22 cellular contexts compared by ENCODE assay signal in the genomic region with DNA sequence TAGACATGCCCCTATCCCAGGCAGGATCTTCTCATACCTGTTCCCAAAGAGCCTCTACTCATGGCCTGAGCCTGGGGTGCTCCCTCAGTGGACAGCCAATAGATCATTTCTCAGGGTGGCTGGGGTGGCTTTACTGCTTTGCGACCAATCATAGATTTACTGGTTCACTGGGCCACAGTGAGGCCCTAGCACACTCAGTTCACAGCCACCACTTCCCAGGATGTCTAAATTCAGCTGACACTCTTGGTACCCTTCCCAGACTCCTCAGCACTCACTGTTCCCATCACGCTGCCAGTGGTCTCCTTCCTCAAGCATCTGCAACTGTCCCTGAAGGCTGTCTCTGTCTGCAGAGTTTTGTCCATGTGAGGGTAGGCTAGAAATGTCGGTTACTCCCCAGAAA. TPM values are rescaled to one million over a fixed set of nuclear protein-coding genes. Genes with fewer than 3 reads are reported as not detected.
"Had no signal": no experiment of that assay in that cellular context is flagged by ENCODE, and none has a peak within 500 bp of the region (broad histone marks: within the 10 kb centered on the region; RNA-seq: fewer than 3 reads in every experiment).

No MANE protein-coding gene starts in this region.

- H3K4me1 ChIP-seq: colonic mucosa had no signal

- H3K4me3 Mint-ChIP-seq: activated CD4-positive, alpha-beta T cell treated with anti-CD3 and anti-CD28 coated beads, Interleukin-2, amount 10 ng/mL, durations not matched to agents 7 days and 5 days; activated CD8-positive, alpha-beta T cell treated with anti-CD3 and anti-CD28 coated beads for 36 hours; activated naive CD8-positive, alpha-beta T cell treated with anti-CD3 and anti-CD28 coated beads for 36 hours; activated T-cell treated with anti-CD3 and anti-CD28 coated beads, Interleukin-2, amount 50 U/mL, for 4 hours; natural killer cell; stimulated activated naive CD8-positive, alpha-beta T cell treated with anti-CD3 and anti-CD28 coated beads, Interleukin-15, Interleukin-2, amounts not matched to agents 100 ng/mL and 50 ng/mL, for 24 hours; T-cell; T-helper 2 cell treated with Interferon-gamma antibody and Interleukin-4, amounts not matched to agents 5 μg/mL and 100 μg/mL, for 36 hours had no signal

- H3K27me3 ChIP-seq: colonic mucosa, esophagus squamous epithelium, tibial nerve had no signal

- H3K9me3 Mint-ChIP-seq: activated CD4-positive, alpha-beta T cell treated with anti-CD3 and anti-CD28 coated beads, Interleukin-2, amount 10 ng/mL, durations not matched to agents 7 days and 5 days; activated CD8-positive, alpha-beta T cell treated with anti-CD3 and anti-CD28 coated beads for 36 hours; activated naive CD8-positive, alpha-beta T cell treated with anti-CD3 and anti-CD28 coated beads for 36 hours; activated T-cell treated with anti-CD3 and anti-CD28 coated beads, Interleukin-2, amount 50 U/mL, for 4 hours; natural killer cell; stimulated activated naive CD8-positive, alpha-beta T cell treated with anti-CD3 and anti-CD28 coated beads, Interleukin-15, Interleukin-2, amounts not matched to agents 100 ng/mL and 50 ng/mL, for 24 hours; T-cell; T-helper 2 cell treated with Interferon-gamma antibody and Interleukin-4, amounts not matched to agents 5 μg/mL and 100 μg/mL, for 36 hours had no signal

- H3K36me3 Mint-ChIP-seq: activated naive CD8-positive, alpha-beta T cell treated with anti-CD3 and anti-CD28 coated beads for 36 hours; natural killer cell; T-cell had no signal

- H3K4me1 Mint-ChIP-seq: activated CD4-positive, alpha-beta T cell treated with anti-CD3 and anti-CD28 coated beads, Interleukin-2, amount 10 ng/mL, durations not matched to agents 7 days and 5 days; activated naive CD8-positive, alpha-beta T cell treated with anti-CD3 and anti-CD28 coated beads for 36 hours; natural killer cell; T-cell had no signal

- DNase-seq: activated CD4-positive, alpha-beta T cell treated with anti-CD3 and anti-CD28 coated beads, Interleukin-2, amount 10 ng/mL, durations not matched to agents 7 days and 5 days; activated CD4-positive, CD25-positive, alpha-beta regulatory T cell treated with anti-CD3 and anti-CD28 coated beads, Interleukin-2, amount 50 U/mL, for 72 hours; activated CD8-positive, alpha-beta T cell treated with anti-CD3 and anti-CD28 coated beads for 36 hours; activated naive CD4-positive, alpha-beta T cell treated with Interleukin-2 at 50 U/mL for 16 hours; activated naive CD8-positive, alpha-beta T cell treated with anti-CD3 and anti-CD28 coated beads for 36 hours; activated T-cell treated with anti-CD3 and anti-CD28 coated beads, Interleukin-2, amount 50 U/mL, for 4 hours; colonic mucosa; esophagus squamous epithelium; midbrain; natural killer cell; retina; stimulated activated CD4-positive, alpha-beta T cell treated with anti-CD3 and anti-CD28 coated beads, Interleukin-4, amount 100 ng/mL, for 4 hours; T-cell; WERI-Rb-1 had no signal

- H3K9me3 ChIP-seq: colonic mucosa, esophagus squamous epithelium, tibial nerve had no signal

- H3K27ac Mint-ChIP-seq: activated CD4-positive, alpha-beta T cell treated with anti-CD3 and anti-CD28 coated beads, Interleukin-2, amount 10 ng/mL, durations not matched to agents 7 days and 5 days; activated CD8-positive, alpha-beta T cell treated with anti-CD3 and anti-CD28 coated beads for 36 hours; activated naive CD8-positive, alpha-beta T cell treated with anti-CD3 and anti-CD28 coated beads for 36 hours; natural killer cell; progenitor cell of endocrine pancreas; stimulated activated naive CD8-positive, alpha-beta T cell treated with anti-CD3 and anti-CD28 coated beads, Interleukin-15, Interleukin-2, amounts not matched to agents 100 ng/mL and 50 ng/mL, for 24 hours; T-cell; T-helper 2 cell treated with Interferon-gamma antibody and Interleukin-4, amounts not matched to agents 5 μg/mL and 100 μg/mL, for 36 hours had no signal

- H3K27me3 Mint-ChIP-seq: activated CD8-positive, alpha-beta T cell treated with anti-CD3 and anti-CD28 coated beads for 36 hours; activated naive CD8-positive, alpha-beta T cell treated with anti-CD3 and anti-CD28 coated beads for 36 hours; stimulated activated naive CD8-positive, alpha-beta T cell treated with anti-CD3 and anti-CD28 coated beads, Interleukin-15, Interleukin-2, amounts not matched to agents 100 ng/mL and 50 ng/mL, for 24 hours had no signal

- H3K4me3 ChIP-seq: colonic mucosa, esophagus squamous epithelium, tibial nerve had no signal

- FAIRE-seq: astrocyte, TTC549, urothelium cell line had no signal

- H3K27ac ChIP-seq: colonic mucosa, esophagus squamous epithelium, tibial nerve, WERI-Rb-1 had no signal

- ATAC-seq: activated CD8-positive, alpha-beta T cell treated with anti-CD3 and anti-CD28 coated beads for 36 hours; activated T-cell treated with anti-CD3 and anti-CD28 coated beads, Interleukin-2, amount 50 U/mL, for 4 hours; left lobe of liver; natural killer cell; T-cell had no signal

- H3K36me3 ChIP-seq: colonic mucosa, esophagus squamous epithelium, tibial nerve, WERI-Rb-1 had no signal

RNA-seq across cellular contexts. Expression of gene ARHGAP22, which starts 50.6 kb away (rescaled TPM):
- total RNA-seq: activated CD4-positive, alpha-beta T cell treated with anti-CD3 and anti-CD28 coated beads, Interleukin-2, amount 10 ng/mL, durations not matched to agents 7 days and 5 days; activated CD8-positive, alpha-beta T cell treated with anti-CD3 and anti-CD28 coated beads for 36 hours; activated naive CD8-positive, alpha-beta T cell treated with anti-CD3 and anti-CD28 coated beads for 36 hours had no signal
